Comparison of ENCODE assay signal across 31 cellular contexts in genomic region chr9:75985515-75985914, GRCh38.
DNase-seq lines count a peak whose midpoint lies in the region; ATAC-seq, FAIRE-seq and TF ChIP-seq lines count a peak whose summit lies in the region.
"Had no signal": no experiment of that assay in that cellular context is flagged by ENCODE, and none has a peak within 500 bp of the region (broad histone marks: within the 10 kb centered on the region; RNA-seq: fewer than 3 reads in every experiment).

No MANE protein-coding gene starts in this region.

- H3K4me1 ChIP-seq in K562 (replicated peaks in 1 of 2; ENCODE audit: control insufficient read depth in 2 of 2, insufficient read depth in 2 of 2, low read length in 2 of 2), result no peaks in the 10 kb centered on the region
- H3K4me1 ChIP-seq: A549; BE2C; BLaER1; BLaER1 treated with 17β-estradiol and CSF1 and Interleukin-3, amounts not matched to agents 10 nM and 100 nM; Caco-2 had no signal

- no peak for DNase-seq in K562 (ENCODE audit: extremely low read depth in 1 of 4, low spot score in 3 of 4)
- DNase-seq: 8988T; ACHN; AML-193; BE2C; C1 segment of cervical spinal cord; Caco-2; Calu3; CD4-positive, alpha-beta memory T cell; CD4-positive, alpha-beta T cell; CD4-positive, CD25-positive, alpha-beta regulatory T cell; CD8-positive, alpha-beta memory T cell; CD8-positive, alpha-beta T cell; COR-L47; DMS 273 treated with DMSO at 0.1 percent for 48 hours; DMS153; DMS53; DMS79; DMS79 treated with DMSO at 0.1 percent for 48 hours; DND-41; EL had no signal

- no peaks in the 10 kb centered on the region for H3K27me3 ChIP-seq in K562 (ENCODE audit: control insufficient read depth in 2 of 2, insufficient read depth in 2 of 2, low read length in 2 of 2)
- H3K27me3 ChIP-seq: BE2C; BLaER1; BLaER1 treated with 17β-estradiol and CSF1 and Interleukin-3, amounts not matched to agents 10 nM and 100 nM had no signal

- FAIRE-seq in K562 (lab: Jason Lieb, UNC), result no peak
- FAIRE-seq: A204.1, A549, D721Med had no signal

- no peaks in the 10 kb centered on the region for H4K20me1 ChIP-seq in K562 (replicated peaks; ENCODE audit: control insufficient read depth, insufficient read depth, low read length)
- H4K20me1 ChIP-seq: BLaER1; BLaER1 treated with 17β-estradiol and CSF1 and Interleukin-3, amounts not matched to agents 10 nM and 100 nM had no signal

- H3K9ac ChIP-seq in K562 (ENCODE audit: insufficient read depth in 1 of 2, low read depth in 2 of 2, low read length in 2 of 2), result no peak overlapping the region
- H3K9ac ChIP-seq: BLaER1; BLaER1 treated with 17β-estradiol and CSF1 and Interleukin-3, amounts not matched to agents 10 nM and 100 nM had no signal

- TF ChIP-seq CTCF in VCaP (conservative IDR thresholded peaks at IDR 0.05) (no peak), K562 (IDR thresholded peaks at IDR 0.05 in 2 of 3, conservative IDR thresholded peaks at IDR 0.05 in 1 of 3; ENCODE audit: insufficient read depth in 2 of 3, low read depth in 1 of 3, low read length in 3 of 3) (no peak)

- H3K36me3 ChIP-seq in K562 (ENCODE audit: control insufficient read depth, insufficient read depth, low read length), result no peaks in the 10 kb centered on the region
- H3K36me3 ChIP-seq: BE2C; BLaER1; BLaER1 treated with 17β-estradiol and CSF1 and Interleukin-3, amounts not matched to agents 10 nM and 100 nM had no signal

- peak overlapping the region; percentile 16; the same call in 1 of the 2 replicates for H3K27ac ChIP-seq in VCaP
- H3K27ac ChIP-seq in K562 (ENCODE audit: extremely low read depth, low read depth, low read length), result no peak overlapping the region
- H3K27ac ChIP-seq: 22Rv1; A549; BLaER1; BLaER1 treated with 17β-estradiol and CSF1 and Interleukin-3, amounts not matched to agents 10 nM and 100 nM; C4-2B had no signal

- TF ChIP-seq EP300 in K562 (IDR thresholded peaks at IDR 0.05; ENCODE audit: low read length), result no peak

- CTCF ChIA-PET in K562 (lab: Yijun Ruan, JAX; ENCODE audit: low intra/inter-chr PET ratio), result no interaction called here

- H3K4me2 ChIP-seq in K562 (ENCODE audit: insufficient read depth, low read length), result no peak overlapping the region
- H3K4me2 ChIP-seq: A549; BLaER1; BLaER1 treated with 17β-estradiol and CSF1 and Interleukin-3, amounts not matched to agents 10 nM and 100 nM had no signal

- ATAC-seq in K562 (no peak), HG02981 (IDR thresholded peaks at IDR 0.05; ENCODE audit: unreplicated experiment) (no peak), HG02798 (IDR thresholded peaks at IDR 0.05; ENCODE audit: poor library complexity, unreplicated experiment) (no peak)
- ATAC-seq: A549; CD8-positive, alpha-beta T cell had no signal

- TF ChIP-seq POLR2A in K562 (conservative IDR thresholded peaks at IDR 0.05), result no peak

- no TSS peak for BruUV-seq in K562 (replicated peaks; lab: Mats Ljungman, UMichigan)

- H2AFZ ChIP-seq in K562 (ENCODE audit: low read depth, low read length), result no peak overlapping the region

- no peaks in the 10 kb centered on the region for H3K9me1 ChIP-seq in K562 (ENCODE audit: control insufficient read depth, insufficient read depth, low read length)

- in situ Hi-C loops in K562 (cut with MboI), result no loop called here

- no peak overlapping the region for H3K4me3 ChIP-seq in K562
- H3K4me3 ChIP-seq: A549; BLaER1; BLaER1 treated with 17β-estradiol and CSF1 and Interleukin-3, amounts not matched to agents 10 nM and 100 nM had no signal

- no peak for TF ChIP-seq RAD21 in K562 (CRISPR knock-in tag; conservative IDR thresholded peaks at IDR 0.05 in 1 of 2, IDR thresholded peaks at IDR 0.05 in 1 of 2)

- POLR2A ChIA-PET in K562 (lab: Yijun Ruan, JAX), result no interaction called here

- H3K79me2 ChIP-seq in K562 (ENCODE audit: control insufficient read depth, insufficient read depth, low read length), result no peaks in the 10 kb centered on the region

- 0% methylated on average over 3 of the region's 3 CpGs for WGBS in K562 (ENCODE audit: insufficient coverage, low coverage, missing lambda C conversion rate)

- no peaks in the 10 kb centered on the region for H3K9me3 ChIP-seq in K562 (replicated peaks; ENCODE audit: control insufficient read depth, insufficient read depth, low read depth, low read length)
- H3K9me3 ChIP-seq: A549; BE2C; BLaER1; BLaER1 treated with 17β-estradiol and CSF1 and Interleukin-3, amounts not matched to agents 10 nM and 100 nM; Caco-2 had no signal

- intact Hi-C loops in K562 (cut with micrococcal nuclease), result no loop called here

TF ChIP-seq in K562, 482 proteins besides CTCF, POLR2A, EP300 and RAD21 (continues in another document):
- no peak for TF ChIP-seq NFE2 (IDR thresholded peaks at IDR 0.05; ENCODE audit: low read depth)
- TF ChIP-seq EWSR1 (IDR thresholded peaks at IDR 0.05; ENCODE audit: borderline replicate concordance, low read depth, partially characterized antibody), result no peak
- no peak for TF ChIP-seq HMGN3 (IDR thresholded peaks at IDR 0.05; ENCODE audit: borderline replicate concordance, extremely low read depth, insufficient read length, low read depth, low read length)
- no peak for TF ChIP-seq ZNF407 (IDR thresholded peaks at IDR 0.05; ENCODE audit: low read depth)
- TF ChIP-seq STAT5B (CRISPR knock-in tag; IDR thresholded peaks at IDR 0.05), result no peak
- peak; percentile 62 for TF ChIP-seq TFE3 (CRISPR knock-in tag; IDR thresholded peaks at IDR 0.05)
- no peak for TF ChIP-seq U2AF1 (optimal IDR thresholded peaks at IDR 0.05; ENCODE audit: low read depth, low read length)
